ENCODE assay signal across 8 cellular contexts in the genomic region with DNA sequence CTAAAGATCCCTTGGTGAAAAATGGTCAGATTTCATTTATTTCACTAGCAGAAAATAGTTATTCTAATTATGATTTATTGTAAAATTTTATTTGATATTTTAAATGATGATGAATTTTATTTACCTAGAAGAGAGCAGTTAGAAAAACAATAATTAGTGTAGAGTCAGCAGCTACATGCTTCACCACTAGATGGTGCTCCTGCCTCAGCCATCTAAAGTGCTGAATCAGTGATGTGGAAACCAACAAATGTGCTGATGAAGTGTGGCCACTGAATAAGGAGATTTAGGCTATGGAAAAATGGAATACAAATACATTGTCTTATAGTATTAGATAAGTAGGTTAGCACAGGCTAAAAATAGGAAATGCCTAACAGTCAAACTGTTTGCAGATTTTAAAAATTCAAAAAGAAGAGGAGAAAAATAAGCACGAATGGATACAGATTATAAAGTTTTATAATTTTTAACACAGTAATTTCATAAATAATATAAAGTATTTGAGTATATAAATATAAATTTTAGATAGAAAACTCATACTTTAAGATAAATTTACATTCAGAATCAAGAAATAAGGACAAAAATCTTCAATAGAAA.
DNase-seq lines count a peak whose midpoint lies in the region; ATAC-seq and TF ChIP-seq lines count a peak whose summit lies in the region.

No MANE protein-coding gene starts in this region.

- no peak overlapping the region for H3K4me2 ChIP-seq in fibroblast of lung (ENCODE audit: extremely low read depth, insufficient read depth, low read length)

- no peak overlapping the region for H3K27ac Mint-ChIP-seq in nephron progenitor cell

- ATAC-seq in stimulated activated naive CD8-positive, alpha-beta T cell treated with anti-CD3 and anti-CD28 coated beads, Interleukin-15, Interleukin-2, amounts not matched to agents 100 U/mL and 50 U/mL, for 24 hours, result no peak
- no peak for ATAC-seq in GM19035 (IDR thresholded peaks at IDR 0.05; ENCODE audit: unreplicated experiment)

- peaks cover 16% of the 10 kb centered on the region for H3K4me1 Mint-ChIP-seq in nephron progenitor cell

- H3K27me3 ChIP-seq in fibroblast of lung (ENCODE audit: control insufficient read depth, insufficient read depth, low read length), result no peaks in the 10 kb centered on the region

- H2AFZ ChIP-seq in fibroblast of lung (ENCODE audit: low read length), result no peak overlapping the region

- DNase-seq in EL (peak; percentile 75), RKO (ENCODE audit: low spot score) (peak; percentile 80), fibroblast of lung (ENCODE audit: low read depth in 2 of 2) (peak; percentile 63 to 89), nephron progenitor cell (peak; percentile 73)
- peak; percentile 76 to 83 for DNase-seq in activated T-cell treated with anti-CD3 and anti-CD28 coated beads, Interleukin-2, amount 50 U/mL, for 48 hours
- peak; percentile 71 for DNase-seq in stimulated activated naive CD8-positive, alpha-beta T cell treated with anti-CD3 and anti-CD28 coated beads, Interleukin-15, Interleukin-2, amounts not matched to agents 100 U/mL and 50 U/mL, for 24 hours

- H3K9me3 ChIP-seq in fibroblast of lung (ENCODE audit: control insufficient read depth, insufficient read depth, low read depth, low read length), result no peaks in the 10 kb centered on the region

- H3K79me2 ChIP-seq in fibroblast of lung (ENCODE audit: control insufficient read depth, insufficient read depth, low read length), result no peaks in the 10 kb centered on the region

- H3K4me1 ChIP-seq in fibroblast of lung (ENCODE audit: control insufficient read depth, extremely low read depth, insufficient read depth, low read length), result peaks cover 11% of the 10 kb centered on the region

- H3K27ac ChIP-seq in fibroblast of lung (ENCODE audit: insufficient read depth, low read length), result no peak overlapping the region

- TF ChIP-seq CTCF in LNCAP (IDR thresholded peaks at IDR 0.05) (peak; percentile 96), fibroblast of lung (conservative IDR thresholded peaks at IDR 0.05 in 1 of 2, IDR thresholded peaks at IDR 0.05 in 1 of 2; ENCODE audit: low read depth in 1 of 2, low read length in 2 of 2) (peak; percentile 88 to 93), nephron progenitor cell (IDR thresholded peaks at IDR 0.05) (peak; percentile 97)

- peaks cover 4% of the 10 kb centered on the region for H3K27me3 Mint-ChIP-seq in nephron progenitor cell (ENCODE audit: low read depth, poor library complexity)

- no peaks in the 10 kb centered on the region for H3K36me3 ChIP-seq in fibroblast of lung (ENCODE audit: control insufficient read depth, insufficient read depth, low read length)

- H3K9ac ChIP-seq in fibroblast of lung (ENCODE audit: insufficient read depth, low read length), result no peak overlapping the region

- peaks cover 24% of the 10 kb centered on the region for H3K36me3 Mint-ChIP-seq in nephron progenitor cell (ENCODE audit: low read depth)

- no peak overlapping the region for H3K4me3 Mint-ChIP-seq in nephron progenitor cell

- no peak overlapping the region for H3K4me3 ChIP-seq in fibroblast of lung (replicated peaks in 1 of 4; ENCODE audit: control extremely low read depth in 1 of 4, insufficient read depth in 1 of 4, low read depth in 3 of 4, low read length in 4 of 4)

- H3K9me3 Mint-ChIP-seq in nephron progenitor cell, result no peaks in the 10 kb centered on the region

- H4K20me1 ChIP-seq in fibroblast of lung (ENCODE audit: control insufficient read depth, extremely low read depth, insufficient read depth, low read length), result no peaks in the 10 kb centered on the region
